1 cellular context compared by ENCODE assay signal in the genomic region with DNA sequence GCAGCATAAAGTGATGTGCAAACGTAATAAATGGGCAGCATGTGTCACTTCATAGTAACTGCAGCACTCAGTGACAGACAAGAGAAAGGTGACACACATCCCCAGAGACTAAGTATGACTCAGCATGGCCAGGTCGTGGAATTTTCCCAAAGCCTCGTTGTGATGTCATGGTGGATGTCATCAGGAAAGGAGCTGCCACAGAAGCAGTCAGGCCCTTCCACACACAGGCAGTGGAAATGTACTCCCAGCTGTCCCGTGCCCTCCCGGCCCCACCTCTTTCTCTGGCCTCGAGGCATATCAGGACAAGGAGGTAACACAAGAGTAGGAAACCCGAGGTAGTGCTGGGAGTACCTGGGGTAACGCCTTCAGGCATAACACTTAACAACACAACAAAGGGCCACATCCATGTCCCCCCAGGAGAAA.
TF ChIP-seq lines count a peak whose summit lies in the region.

No MANE protein-coding gene starts in this region.

TF ChIP-seq in HCT116, 20 proteins besides CTCF, POLR2A, EP300 and RAD21 (continued from another document):
- TF ChIP-seq, protein P1, sequence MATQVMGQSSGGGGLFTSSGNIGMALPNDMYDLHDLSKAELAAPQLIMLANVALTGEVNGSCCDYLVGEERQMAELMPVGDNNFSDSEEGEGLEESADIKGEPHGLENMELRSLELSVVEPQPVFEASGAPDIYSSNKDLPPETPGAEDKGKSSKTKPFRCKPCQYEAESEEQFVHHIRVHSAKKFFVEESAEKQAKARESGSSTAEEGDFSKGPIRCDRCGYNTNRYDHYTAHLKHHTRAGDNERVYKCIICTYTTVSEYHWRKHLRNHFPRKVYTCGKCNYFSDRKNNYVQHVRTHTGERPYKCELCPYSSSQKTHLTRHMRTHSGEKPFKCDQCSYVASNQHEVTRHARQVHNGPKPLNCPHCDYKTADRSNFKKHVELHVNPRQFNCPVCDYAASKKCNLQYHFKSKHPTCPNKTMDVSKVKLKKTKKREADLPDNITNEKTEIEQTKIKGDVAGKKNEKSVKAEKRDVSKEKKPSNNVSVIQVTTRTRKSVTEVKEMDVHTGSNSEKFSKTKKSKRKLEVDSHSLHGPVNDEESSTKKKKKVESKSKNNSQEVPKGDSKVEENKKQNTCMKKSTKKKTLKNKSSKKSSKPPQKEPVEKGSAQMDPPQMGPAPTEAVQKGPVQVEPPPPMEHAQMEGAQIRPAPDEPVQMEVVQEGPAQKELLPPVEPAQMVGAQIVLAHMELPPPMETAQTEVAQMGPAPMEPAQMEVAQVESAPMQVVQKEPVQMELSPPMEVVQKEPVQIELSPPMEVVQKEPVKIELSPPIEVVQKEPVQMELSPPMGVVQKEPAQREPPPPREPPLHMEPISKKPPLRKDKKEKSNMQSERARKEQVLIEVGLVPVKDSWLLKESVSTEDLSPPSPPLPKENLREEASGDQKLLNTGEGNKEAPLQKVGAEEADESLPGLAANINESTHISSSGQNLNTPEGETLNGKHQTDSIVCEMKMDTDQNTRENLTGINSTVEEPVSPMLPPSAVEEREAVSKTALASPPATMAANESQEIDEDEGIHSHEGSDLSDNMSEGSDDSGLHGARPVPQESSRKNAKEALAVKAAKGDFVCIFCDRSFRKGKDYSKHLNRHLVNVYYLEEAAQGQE (IDR thresholded peaks at IDR 0.05; ENCODE audit: low read depth) = no peak
- TF ChIP-seq FOSL1 (IDR thresholded peaks at IDR 0.05; ENCODE audit: low read depth) = peak; percentile 81
- peak; percentile 76 for TF ChIP-seq JUND (IDR thresholded peaks at IDR 0.05)
- no peak for TF ChIP-seq CEBPB (IDR thresholded peaks at IDR 0.05; ENCODE audit: low read depth)
- TF ChIP-seq SIN3A (IDR thresholded peaks at IDR 0.05; ENCODE audit: low read depth) = no peak
- TF ChIP-seq EZH2 (IDR thresholded peaks at IDR 0.05) = no peak
- TF ChIP-seq POLR2AphosphoS5 (IDR thresholded peaks at IDR 0.05; ENCODE audit: low read depth, low read length) = peak; percentile 44; the same call in 1 of the 2 replicates
- no peak for TF ChIP-seq ELF1 (IDR thresholded peaks at IDR 0.05; ENCODE audit: borderline replicate concordance, low read depth)
- TF ChIP-seq ZNF274 (IDR thresholded peaks at IDR 0.05; ENCODE audit: low read depth, low read length) = no peak
- TF ChIP-seq EZH2phosphoT487 (IDR thresholded peaks at IDR 0.05; ENCODE audit: borderline replicate concordance) = no peak
